ENCODE assay signal across 9 cellular contexts in the genomic region with DNA sequence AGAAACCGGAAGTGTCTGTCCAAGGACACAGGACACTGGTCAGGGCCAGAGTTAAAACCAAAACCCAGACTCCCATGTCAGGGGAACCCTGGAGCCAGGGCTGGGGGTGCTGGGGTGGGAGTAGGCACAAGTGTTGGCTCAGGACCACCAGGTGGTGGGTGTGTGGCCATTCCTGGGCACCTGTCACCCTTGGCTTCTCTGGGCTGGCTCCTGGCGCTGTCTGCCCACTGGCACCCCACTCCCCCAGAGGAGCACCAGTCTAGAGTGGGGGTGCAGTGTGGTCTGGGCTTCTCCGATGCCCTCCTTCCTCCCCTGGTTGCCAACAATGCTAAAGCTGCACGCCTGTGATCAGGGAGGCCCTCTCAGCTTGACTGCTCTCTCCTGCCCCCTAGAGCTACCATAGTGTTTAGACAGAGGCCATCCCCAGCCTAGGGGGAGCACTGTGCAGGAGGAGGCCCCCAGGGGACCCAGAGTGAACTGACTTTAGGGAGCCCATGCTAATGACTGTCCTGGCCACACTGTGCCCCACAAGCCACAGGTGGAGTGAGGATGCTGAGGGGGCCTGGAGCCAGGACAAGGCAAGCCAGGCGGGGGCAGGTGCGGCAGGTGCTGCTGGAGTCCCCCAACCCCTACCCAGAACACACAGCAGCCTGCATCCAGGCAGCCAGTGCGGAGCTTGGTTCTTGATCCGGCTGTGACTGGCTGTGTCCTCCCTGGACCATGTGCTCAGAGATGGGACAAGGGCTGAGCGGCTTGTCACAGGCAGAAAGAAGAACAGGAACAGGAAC. TPM values are rescaled to one million over a fixed set of nuclear protein-coding genes. Genes with fewer than 3 reads are reported as not detected.
DNase-seq lines count a peak whose midpoint lies in the region; ATAC-seq, FAIRE-seq and TF ChIP-seq lines count a peak whose summit lies in the region.
"Had no signal": no experiment of that assay in that cellular context is flagged by ENCODE, and none has a peak within 500 bp of the region (broad histone marks: within the 10 kb centered on the region; RNA-seq: fewer than 3 reads in every experiment).

No MANE protein-coding gene starts in this region.

- no peaks in the 10 kb centered on the region for H3K9me3 Mint-ChIP-seq in activated naive CD4-positive, alpha-beta T cell treated with anti-CD3 and anti-CD28 coated beads for 36 hours
- no peaks in the 10 kb centered on the region for H3K9me3 Mint-ChIP-seq in activated naive CD8-positive, alpha-beta T cell treated with anti-CD3 and anti-CD28 coated beads for 36 hours
- H3K9me3 Mint-ChIP-seq: dendritic cell treated with granulocyte-macrophage colony-stimulating factor and Interleukin-4, amounts not matched to agents 40 ng/mL and 50 ng/mL, for 4 days had no signal

- H3K36me3 Mint-ChIP-seq in activated naive CD4-positive, alpha-beta T cell treated with anti-CD3 and anti-CD28 coated beads for 36 hours (ENCODE audit: low read depth), result no peaks in the 10 kb centered on the region
- H3K36me3 Mint-ChIP-seq in activated naive CD8-positive, alpha-beta T cell treated with anti-CD3 and anti-CD28 coated beads for 36 hours, result no peaks in the 10 kb centered on the region

- H3K27ac Mint-ChIP-seq in activated naive CD4-positive, alpha-beta T cell treated with anti-CD3 and anti-CD28 coated beads for 36 hours, result no peak overlapping the region
- H3K27ac Mint-ChIP-seq in activated naive CD8-positive, alpha-beta T cell treated with anti-CD3 and anti-CD28 coated beads for 36 hours, result no peak overlapping the region
- H3K27ac Mint-ChIP-seq: dendritic cell treated with granulocyte-macrophage colony-stimulating factor and Interleukin-4, amounts not matched to agents 40 ng/mL and 50 ng/mL, for 4 days had no signal

- no peak overlapping the region for H3K4me3 Mint-ChIP-seq in activated naive CD4-positive, alpha-beta T cell treated with anti-CD3 and anti-CD28 coated beads for 36 hours
- H3K4me3 Mint-ChIP-seq in activated naive CD8-positive, alpha-beta T cell treated with anti-CD3 and anti-CD28 coated beads for 36 hours, result no peak overlapping the region
- H3K4me3 Mint-ChIP-seq: dendritic cell treated with granulocyte-macrophage colony-stimulating factor and Interleukin-4, amounts not matched to agents 40 ng/mL and 50 ng/mL, for 4 days had no signal

- FAIRE-seq in kidney (lab: Jason Lieb, UNC) (no peak), urothelium cell line (lab: Jason Lieb, UNC) (peak; percentile 95)

- CTCF ChIA-PET in activated naive CD4-positive, alpha-beta T cell treated with anti-CD3 and anti-CD28 coated beads for 36 hours (lab: Charles Lee), result interaction anchor here (0.5 to 1.5 kb wide), 5 partner anchors 35 to 207 kb away, joined by 3 to 8 read pairs (median 3); no protein-coding TSS in a partner anchor

- intact Hi-C loops in activated naive CD4-positive, alpha-beta T cell treated with anti-CD3 and anti-CD28 coated beads for 36 hours (cut with micrococcal nuclease), result loop anchor here (5.0 kb wide), 1 partner anchor 49 kb away; no protein-coding TSS in a partner anchor
- intact Hi-C loops in kidney (cut with DNase I), result no loop called here

- peak; percentile 51 for DNase-seq in activated naive CD4-positive, alpha-beta T cell treated with anti-CD3 and anti-CD28 coated beads for 36 hours
- DNase-seq in activated naive CD4-positive, alpha-beta T cell treated with anti-CD3 and anti-CD28 coated beads, Interleukin-2, amount 50 U/mL, for 16 hours, result no peak
- peak; percentile 77 for DNase-seq in NAMALWA (ENCODE audit: low spot score)
- DNase-seq in activated naive CD8-positive, alpha-beta T cell treated with anti-CD3 and anti-CD28 coated beads for 36 hours, result peak; percentile 29
- peak; percentile 70 for DNase-seq in kidney
- peak; percentile 8 for DNase-seq in urothelium cell line (ENCODE audit: low spot score)
- DNase-seq in NCI-H2029 treated with DMSO at 0.1 percent for 48 hours (lab: John Stamatoyannopoulos, UW), result no peak

- no peaks in the 10 kb centered on the region for H3K36me3 ChIP-seq in kidney (ENCODE audit: control insufficient read depth in 1 of 2, insufficient read depth in 2 of 2, low read length in 2 of 2)

- H3K9me3 ChIP-seq in kidney (ENCODE audit: control insufficient read depth in 1 of 2, low read length in 2 of 2), result no peaks in the 10 kb centered on the region

- H3K27me3 Mint-ChIP-seq in activated naive CD4-positive, alpha-beta T cell treated with anti-CD3 and anti-CD28 coated beads for 36 hours (ENCODE audit: low read depth), result peaks cover 1% of the 10 kb centered on the region
- H3K27me3 Mint-ChIP-seq in activated naive CD8-positive, alpha-beta T cell treated with anti-CD3 and anti-CD28 coated beads for 36 hours, result no peaks in the 10 kb centered on the region

- H3K4me3 ChIP-seq in kidney (ENCODE audit: low read length in 2 of 2), result no peak overlapping the region

- peaks cover 0 to 2% of the 10 kb centered on the region in 2 donors for H3K4me1 ChIP-seq in kidney (ENCODE audit: control insufficient read depth in 1 of 2, insufficient read depth in 1 of 2, low read depth in 1 of 2, low read length in 2 of 2)

- H3K27ac ChIP-seq in kidney (ENCODE audit: low read depth in 2 of 2, low read length in 2 of 2), result no peak overlapping the region

- H3K4me1 Mint-ChIP-seq in activated naive CD4-positive, alpha-beta T cell treated with anti-CD3 and anti-CD28 coated beads for 36 hours (ENCODE audit: low read depth), result no peaks in the 10 kb centered on the region
- peaks cover 3% of the 10 kb centered on the region for H3K4me1 Mint-ChIP-seq in activated naive CD8-positive, alpha-beta T cell treated with anti-CD3 and anti-CD28 coated beads for 36 hours

- peak; percentile 54 for ATAC-seq in GM21717 (IDR thresholded peaks at IDR 0.05; ENCODE audit: unreplicated experiment)

- no peak overlapping the region for H3K9ac ChIP-seq in kidney (ENCODE audit: low read length in 2 of 2)

- peak; percentile 40 for TF ChIP-seq CTCF in kidney (IDR thresholded peaks at IDR 0.05; ENCODE audit: borderline replicate concordance, extremely low read depth, insufficient read depth)

RNA-seq across cellular contexts. Expression of gene RASGEF1A, which starts 11.0 kb away (rescaled TPM):
- not detected for total RNA-seq in activated naive CD4-positive, alpha-beta T cell treated with anti-CD3 and anti-CD28 coated beads for 36 hours
- under 1 TPM; 0.40 to 0.45 TPM for total RNA-seq in activated naive CD8-positive, alpha-beta T cell treated with anti-CD3 and anti-CD28 coated beads for 36 hours
- total RNA-seq in kidney, result 3.6 TPM
- 2.8 TPM for polyA plus RNA-seq in kidney (ENCODE audit: insufficient read depth, low read depth, low replicate concordance)

Comparison
In these comparisons a context has a peak if more than half of its experiments do, and no peak if none do; other contexts are left out.
1. DNase-seq: peak in activated naive CD4-positive, alpha-beta T cell treated with anti-CD3 and anti-CD28 coated beads for 36 hours (single experiment), NAMALWA (single experiment), activated naive CD8-positive, alpha-beta T cell treated with anti-CD3 and anti-CD28 coated beads for 36 hours (single experiment), kidney (single experiment) and urothelium cell line (single experiment); none in activated naive CD4-positive, alpha-beta T cell treated with anti-CD3 and anti-CD28 coated beads, Interleukin-2, amount 50 U/mL, for 16 hours (single experiment) and NCI-H2029 treated with DMSO at 0.1 percent for 48 hours (single experiment).